ENCODE assay signal across 8 cellular contexts in genomic region chr19:34172661-34173144, GRCh38. TPM values are rescaled to one million over a fixed set of nuclear protein-coding genes. Genes with fewer than 3 reads are reported as not detected.
DNase-seq lines count a peak whose midpoint lies in the region; ATAC-seq and TF ChIP-seq lines count a peak whose summit lies in the region.

No MANE protein-coding gene starts in this region.

- peak overlapping the region; percentile 96 for H3K4me3 Mint-ChIP-seq in activated naive CD4-positive, alpha-beta T cell treated with anti-CD3 and anti-CD28 coated beads for 36 hours

- DNase-seq in activated naive CD4-positive, alpha-beta T cell treated with anti-CD3 and anti-CD28 coated beads for 36 hours: peak; percentile 30
- DNase-seq in activated naive CD4-positive, alpha-beta T cell treated with Interleukin-2 at 50 U/mL for 16 hours: no peak
- no peak for DNase-seq in RWPE2 (ENCODE audit: low spot score)
- peak; percentile 13 for DNase-seq in effector CD4-positive, alpha-beta T cell
- DNase-seq in upper lobe of right lung: no peak
- no peak for DNase-seq in NCI-H82 treated with DMSO at 0.1 percent for 48 hours (lab: John Stamatoyannopoulos, UW; ENCODE audit: unreplicated experiment)

- intact Hi-C loops in activated naive CD4-positive, alpha-beta T cell treated with anti-CD3 and anti-CD28 coated beads for 36 hours (cut with micrococcal nuclease): loop anchor here (1.0 to 5.0 kb wide), 6 partner anchors 38 to 1480 kb away; partner anchors contain the start of genes CEBPG, NUDT19, PDCD2L and SCGB2B2
- intact Hi-C loops in upper lobe of right lung (cut with DNase I): no loop called here

- H3K9me3 Mint-ChIP-seq in activated naive CD4-positive, alpha-beta T cell treated with anti-CD3 and anti-CD28 coated beads for 36 hours: no peaks in the 10 kb centered on the region

- TF ChIP-seq CTCF in RWPE2 (IDR thresholded peaks at IDR 0.05; ENCODE audit: poor library complexity, severe bottlenecking) (no peak), upper lobe of right lung (IDR thresholded peaks at IDR 0.05) (no peak)

- H3K27me3 Mint-ChIP-seq in activated naive CD4-positive, alpha-beta T cell treated with anti-CD3 and anti-CD28 coated beads for 36 hours (ENCODE audit: low read depth): no peaks in the 10 kb centered on the region

- H3K27me3 ChIP-seq in RWPE2 (ENCODE audit: insufficient read depth, poor library complexity, severe bottlenecking): no peaks in the 10 kb centered on the region
- no peaks in the 10 kb centered on the region for H3K27me3 ChIP-seq in mucosa of rectum (ENCODE audit: control insufficient read depth in 2 of 2, insufficient read depth in 2 of 2, low read length in 2 of 2)
- H3K27me3 ChIP-seq in upper lobe of right lung: no peaks in the 10 kb centered on the region

- peak overlapping the region; percentile 99 for H3K27ac Mint-ChIP-seq in activated naive CD4-positive, alpha-beta T cell treated with anti-CD3 and anti-CD28 coated beads for 36 hours

- ATAC-seq in HG02938 (IDR thresholded peaks at IDR 0.05; ENCODE audit: unreplicated experiment) (peak; percentile 27), RWPE2 (ENCODE audit: low read depth) (peak; percentile 18), upper lobe of right lung (peak; percentile 65)

- H3K9me3 ChIP-seq in RWPE2 (ENCODE audit: severe bottlenecking): no peaks in the 10 kb centered on the region
- H3K9me3 ChIP-seq in mucosa of rectum (ENCODE audit: control insufficient read depth in 2 of 2, low read length in 2 of 2): no peaks in the 10 kb centered on the region
- H3K9me3 ChIP-seq in upper lobe of right lung: no peaks in the 10 kb centered on the region

- H3K4me1 ChIP-seq in RWPE2 (ENCODE audit: insufficient read depth, poor library complexity, severe bottlenecking) (peaks cover 31% of the 10 kb centered on the region), mucosa of rectum (ENCODE audit: control insufficient read depth in 2 of 2, insufficient read depth in 2 of 2, low read length in 2 of 2) (peaks cover 18 to 25% of the 10 kb centered on the region in 2 donors), upper lobe of right lung (peaks cover 48% of the 10 kb centered on the region)

- CTCF ChIA-PET in activated naive CD4-positive, alpha-beta T cell treated with anti-CD3 and anti-CD28 coated beads for 36 hours (lab: Charles Lee): interaction anchor here (1.1 to 1.4 kb wide), 2 partner anchors 37 to 47 kb away, joined by 4 read pairs; no protein-coding TSS in a partner anchor

- H3K9ac ChIP-seq in mucosa of rectum (ENCODE audit: low read depth in 1 of 2, low read length in 2 of 2): peak overlapping the region; percentile 92 to 96

- H3K4me1 Mint-ChIP-seq in activated naive CD4-positive, alpha-beta T cell treated with anti-CD3 and anti-CD28 coated beads for 36 hours (ENCODE audit: low read depth): peaks cover 45% of the 10 kb centered on the region

- H3K27ac ChIP-seq in RWPE2 (ENCODE audit: poor library complexity, severe bottlenecking): peak overlapping the region; percentile 90
- H3K27ac ChIP-seq in mucosa of rectum (ENCODE audit: low read depth in 2 of 2, low read length in 2 of 2): peak overlapping the region; percentile 98
- H3K27ac ChIP-seq in upper lobe of right lung: peak overlapping the region; percentile 98

- H3K36me3 ChIP-seq in RWPE2 (ENCODE audit: low read depth) (peaks cover 34% of the 10 kb centered on the region), mucosa of rectum (ENCODE audit: control insufficient read depth in 2 of 2, insufficient read depth in 2 of 2, low read length in 2 of 2) (peaks cover 0 to 3% of the 10 kb centered on the region in 2 donors), upper lobe of right lung (no peaks in the 10 kb centered on the region)

- peaks cover 21% of the 10 kb centered on the region for H3K36me3 Mint-ChIP-seq in activated naive CD4-positive, alpha-beta T cell treated with anti-CD3 and anti-CD28 coated beads for 36 hours (ENCODE audit: low read depth)

- H3K4me3 ChIP-seq in RWPE2 (ENCODE audit: severe bottlenecking) (peak overlapping the region; percentile 90), mucosa of rectum (ENCODE audit: low read length in 2 of 2) (peak overlapping the region; percentile 90 to 95), upper lobe of right lung (peak overlapping the region; percentile 84)

RNA-seq across cellular contexts. Expression of gene LSM14A, which starts 0.4 kb away (rescaled TPM):
- 100 to 1,000 TPM in 1 of 2 experiments, 10 to 100 TPM in 1; 87.9 to 102 TPM for total RNA-seq in activated naive CD4-positive, alpha-beta T cell treated with anti-CD3 and anti-CD28 coated beads for 36 hours
- 92.8 TPM for total RNA-seq in upper lobe of right lung

Comparison
In these comparisons a context has a peak if more than half of its experiments do, and no peak if none do; other contexts are left out.
1. DNase-seq: peak in activated naive CD4-positive, alpha-beta T cell treated with anti-CD3 and anti-CD28 coated beads for 36 hours (single experiment) and effector CD4-positive, alpha-beta T cell (single experiment); none in activated naive CD4-positive, alpha-beta T cell treated with Interleukin-2 at 50 U/mL for 16 hours (single experiment), RWPE2 (single experiment), upper lobe of right lung (single experiment) and NCI-H82 treated with DMSO at 0.1 percent for 48 hours (single experiment).
2. Peak in every context shown above with its lines, with median percentiles within 50 percentile points of each other: ATAC-seq, H3K27ac ChIP-seq and H3K4me3 ChIP-seq.